Comparison of ENCODE assay signal across 16 cellular contexts in genomic region chr3:9339750-9340449, GRCh38. TPM values are rescaled to one million over a fixed set of nuclear protein-coding genes. Genes with fewer than 3 reads are reported as not detected.
A peak's percentile ranks its signal among the peaks of the same experiment; 100 is the strongest.
DNase-seq lines count a peak whose midpoint lies in the region; ATAC-seq and TF ChIP-seq lines count a peak whose summit lies in the region.
"Had no signal": no experiment of that assay in that cellular context is flagged by ENCODE, and none has a peak within 500 bp of the region (broad histone marks: within the 10 kb centered on the region; RNA-seq: fewer than 3 reads in every experiment).

No MANE protein-coding gene starts in this region.

- POLR2A ChIA-PET in HEK293 (lab: Yijun Ruan, JAX): interaction anchor here (0.6 kb wide), 3 partner anchors 12 to 788 kb away, joined by 3 to 8 read pairs (median 5); no protein-coding TSS in a partner anchor

- H4K20me1 ChIP-seq in mammary epithelial cell (ENCODE audit: insufficient read depth, low read length) (no peaks in the 10 kb centered on the region), hepatocyte (ENCODE audit: insufficient read depth, poor library complexity, severe bottlenecking) (no peaks in the 10 kb centered on the region)

- H3K4me2 ChIP-seq in mammary epithelial cell (ENCODE audit: insufficient read depth, low read depth, low read length) (peak overlapping the region; percentile 20), hepatocyte (no peak overlapping the region), skeletal muscle satellite cell (ENCODE audit: low read length) (peak overlapping the region; percentile 12)

- H3K4me1 ChIP-seq in HEK293 (ENCODE audit: control insufficient read depth, insufficient read depth, low read length): no peaks in the 10 kb centered on the region
- peaks cover 13% of the 10 kb centered on the region for H3K4me1 ChIP-seq in mammary epithelial cell (ENCODE audit: insufficient read depth, low read length)
- peaks cover 23% of the 10 kb centered on the region for H3K4me1 ChIP-seq in hepatocyte (ENCODE audit: insufficient read depth)
- H3K4me1 ChIP-seq in skeletal muscle satellite cell (ENCODE audit: control insufficient read depth, insufficient read depth, low read length): peaks cover 15% of the 10 kb centered on the region
- H3K4me1 ChIP-seq: suprapubic skin had no signal

- H3K27me3 ChIP-seq in mammary epithelial cell (ENCODE audit: insufficient read depth, low read length): no peaks in the 10 kb centered on the region
- H3K27me3 ChIP-seq in hepatocyte: no peaks in the 10 kb centered on the region
- H3K27me3 ChIP-seq in skeletal muscle satellite cell (ENCODE audit: control insufficient read depth, insufficient read depth, low read length): no peaks in the 10 kb centered on the region
- H3K27me3 ChIP-seq: Peyer's patch, suprapubic skin had no signal

- DNase-seq in mammary epithelial cell (no peak), hepatocyte (ENCODE audit: low spot score) (peak; percentile 26), NCI-H510A (lab: John Stamatoyannopoulos, UW) (no peak), NCI-H526 (lab: John Stamatoyannopoulos, UW) (no peak)
- DNase-seq: activated CD8-positive, alpha-beta memory T cell treated with anti-CD3 and anti-CD28 coated beads, Interleukin-2, amount 50 U/mL, for 4 hours; activated naive CD4-positive, alpha-beta T cell treated with Interleukin-2 at 50 U/mL for 16 hours; C1 segment of cervical spinal cord; NCI-H1436; NCI-H510A treated with DMSO at 0.1 percent for 48 hours had no signal

- dilution Hi-C loops in mammary epithelial cell (cut with HindIII; ENCODE audit: low sequenced_read_pairs): no loop called here

- CTCF ChIA-PET in HEK293 (lab: Yijun Ruan, JAX) (interaction anchor here (1.8 kb wide), 1 partner anchor 13 kb away, joined by 8 read pairs; no protein-coding TSS in a partner anchor), mammary epithelial cell (lab: Charles Lee; ENCODE audit: low non-redundant PET) (interaction anchor here (0.6 kb wide), 2 partner anchors 13 to 37 kb away, joined by 3 read pairs; no protein-coding TSS in a partner anchor)

- H3K36me3 ChIP-seq in HEK293 (ENCODE audit: control insufficient read depth in 2 of 2, insufficient read depth in 1 of 2, low read length in 2 of 2): no peaks in the 10 kb centered on the region
- no peaks in the 10 kb centered on the region for H3K36me3 ChIP-seq in mammary epithelial cell (ENCODE audit: insufficient read depth, low read length)
- H3K36me3 ChIP-seq in hepatocyte (replicated peaks; ENCODE audit: insufficient read depth, low read depth): no peaks in the 10 kb centered on the region
- H3K36me3 ChIP-seq in skeletal muscle satellite cell (ENCODE audit: insufficient read depth, low read length): no peaks in the 10 kb centered on the region
- H3K36me3 ChIP-seq: Peyer's patch, suprapubic skin had no signal

- H3K9me3 ChIP-seq in HEK293 (ENCODE audit: control insufficient read depth, insufficient read depth, low read depth, low read length): no peaks in the 10 kb centered on the region
- H3K9me3 ChIP-seq in mammary epithelial cell (replicated peaks; ENCODE audit: insufficient read depth, low read length): no peaks in the 10 kb centered on the region
- no peaks in the 10 kb centered on the region for H3K9me3 ChIP-seq in hepatocyte (ENCODE audit: low read depth)
- H3K9me3 ChIP-seq in skeletal muscle satellite cell (replicated peaks; ENCODE audit: low read length): no peaks in the 10 kb centered on the region
- H3K9me3 ChIP-seq: Peyer's patch, suprapubic skin had no signal

- no peaks in the 10 kb centered on the region for H3K9me2 ChIP-seq in hepatocyte (replicated peaks; ENCODE audit: insufficient read depth)

- in situ Hi-C loops in mammary epithelial cell (cut with MboI; ENCODE audit: low sequenced_read_pairs in 2 of 2): no loop called here

- H3K27ac ChIP-seq in HEK293 (ENCODE audit: extremely low read depth, low read depth, low read length) (no peak overlapping the region), mammary epithelial cell (ENCODE audit: insufficient read depth, low read depth, low read length) (peak overlapping the region; percentile 25), hepatocyte (peak overlapping the region; percentile 88)
- H3K27ac ChIP-seq: HL-60, suprapubic skin had no signal

- no TSS peak for BruUV-seq in mammary epithelial cell (replicated peaks; lab: Mats Ljungman, UMichigan)

- H2AFZ ChIP-seq in mammary epithelial cell (ENCODE audit: low read depth, low read length): no peak overlapping the region
- H2AFZ ChIP-seq in hepatocyte: no peak overlapping the region

- H3K79me2 ChIP-seq in mammary epithelial cell (ENCODE audit: insufficient read depth, low read length): no peaks in the 10 kb centered on the region
- H3K79me2 ChIP-seq in hepatocyte: no peaks in the 10 kb centered on the region

- 91% methylated on average over 1 of the region's 1 CpG for WGBS in mammary epithelial cell (ENCODE audit: low coverage, missing lambda C conversion rate)
- 67% methylated on average over 1 of the region's 1 CpG for WGBS in hepatocyte (ENCODE audit: low lambda C conversion rate, missing lambda C conversion rate)

- TF ChIP-seq CTCF in HEK293 (tag by site-specific recombination; IDR thresholded peaks at IDR 0.05): no peak
- TF ChIP-seq CTCF in mammary epithelial cell (conservative IDR thresholded peaks at IDR 0.05 in 1 of 2, IDR thresholded peaks at IDR 0.05 in 1 of 2; ENCODE audit: extremely low read depth in 1 of 2, insufficient read depth in 1 of 2, low read depth in 1 of 2, low read length in 2 of 2): no peak
- TF ChIP-seq CTCF in hepatocyte (IDR thresholded peaks at IDR 0.05; ENCODE audit: poor library complexity): no peak

- H3K9ac ChIP-seq in mammary epithelial cell (ENCODE audit: insufficient read depth, low read length): no peak overlapping the region
- no peak overlapping the region for H3K9ac ChIP-seq in skeletal muscle satellite cell (ENCODE audit: low read depth, low read length)

- ATAC-seq in HG03469 (IDR thresholded peaks at IDR 0.05; ENCODE audit: unreplicated experiment) (no peak), HG03108 (IDR thresholded peaks at IDR 0.05; ENCODE audit: unreplicated experiment) (no peak)

- intact Hi-C loops in mammary epithelial cell (cut with micrococcal nuclease): no loop called here

- H3K4me3 ChIP-seq in HEK293 (ENCODE audit: low read depth, low read length): no peak overlapping the region
- H3K4me3 ChIP-seq in mammary epithelial cell (replicated peaks in 1 of 3; ENCODE audit: insufficient read depth in 1 of 3, low read depth in 2 of 3, low read length in 3 of 3): no peak overlapping the region
- H3K4me3 ChIP-seq in hepatocyte: no peak overlapping the region
- no peak overlapping the region for H3K4me3 ChIP-seq in skeletal muscle satellite cell (ENCODE audit: low read length)
- H3K4me3 ChIP-seq: Peyer's patch, suprapubic skin had no signal

TF ChIP-seq in HEK293, 187 proteins besides CTCF, POLR2A, EP300 and RAD21:
- no peak for TF ChIP-seq ZNF24 (tag by site-specific recombination; IDR thresholded peaks at IDR 0.05)
- peak; percentile 90 for TF ChIP-seq ZIC2 (tag by site-specific recombination; IDR thresholded peaks at IDR 0.05)
TF ChIP-seq in HEK293: peak in this region for 1.

RNA-seq across cellular contexts. Expression of gene THUMPD3, which starts 23.0 kb away (rescaled TPM):
- total RNA-seq in mammary epithelial cell: 10 to 100 TPM; 32.7 to 48.4 TPM
- polyA plus RNA-seq in mammary epithelial cell: 28.4 TPM
- 110 TPM for polyA minus RNA-seq in mammary epithelial cell
- total RNA-seq in hepatocyte: 20.7 and 22.7 TPM in 2 replicates
- polyA plus RNA-seq in hepatocyte: 16.3 and 17.3 TPM in 2 replicates
- 47.6 and 54.8 TPM in 2 replicates for total RNA-seq in skeletal muscle satellite cell (2012; rRNA removed)

RNA-seq across cellular contexts. Expression of gene SETD5, which starts 57.5 kb away (rescaled TPM):
- total RNA-seq in mammary epithelial cell: 100 to 1,000 TPM; 108 to 140 TPM
- polyA plus RNA-seq in mammary epithelial cell: 50.5 TPM
- 100 TPM for polyA minus RNA-seq in mammary epithelial cell
- total RNA-seq in hepatocyte: 69.8 and 75.2 TPM in 2 replicates
- polyA plus RNA-seq in hepatocyte: 110 and 119 TPM in 2 replicates
- 66.2 and 70.0 TPM in 2 replicates for total RNA-seq in skeletal muscle satellite cell (2012; rRNA removed)
